Comparison of ENCODE assay signal across 1 cellular context in the genomic region with DNA sequence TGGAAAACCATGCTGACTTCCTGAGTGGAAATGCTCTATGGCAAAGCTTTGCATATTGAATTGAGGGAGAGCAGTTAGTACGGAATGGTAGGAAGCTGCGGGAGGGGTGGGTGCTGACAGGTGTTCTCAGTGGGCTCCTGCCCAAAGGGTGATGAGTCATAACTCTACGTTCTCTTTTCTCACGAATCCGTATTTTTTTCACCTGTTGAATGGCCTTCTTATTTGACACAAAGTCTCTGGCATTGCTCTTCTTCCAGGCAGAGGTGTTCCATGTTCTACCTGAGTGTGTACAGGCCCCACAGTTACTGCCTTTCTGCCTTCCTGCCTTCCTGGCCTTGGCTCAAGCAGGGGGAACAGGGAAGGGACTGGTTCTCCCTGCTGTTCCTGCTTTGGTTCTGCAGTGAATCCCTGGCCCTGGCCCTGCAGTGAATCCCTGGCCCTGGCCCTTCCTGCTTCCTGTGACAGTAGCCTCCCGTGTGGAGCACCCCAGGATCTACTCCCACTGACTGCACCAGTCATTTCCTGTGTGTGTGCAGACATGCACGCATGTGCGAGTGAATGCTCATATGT.
TF ChIP-seq lines count a peak whose summit lies in the region.

No MANE protein-coding gene starts in this region.

TF ChIP-seq in GM12878, 131 proteins besides CTCF, POLR2A, EP300 and RAD21 (continued from another document):
- TF ChIP-seq, protein P1, sequence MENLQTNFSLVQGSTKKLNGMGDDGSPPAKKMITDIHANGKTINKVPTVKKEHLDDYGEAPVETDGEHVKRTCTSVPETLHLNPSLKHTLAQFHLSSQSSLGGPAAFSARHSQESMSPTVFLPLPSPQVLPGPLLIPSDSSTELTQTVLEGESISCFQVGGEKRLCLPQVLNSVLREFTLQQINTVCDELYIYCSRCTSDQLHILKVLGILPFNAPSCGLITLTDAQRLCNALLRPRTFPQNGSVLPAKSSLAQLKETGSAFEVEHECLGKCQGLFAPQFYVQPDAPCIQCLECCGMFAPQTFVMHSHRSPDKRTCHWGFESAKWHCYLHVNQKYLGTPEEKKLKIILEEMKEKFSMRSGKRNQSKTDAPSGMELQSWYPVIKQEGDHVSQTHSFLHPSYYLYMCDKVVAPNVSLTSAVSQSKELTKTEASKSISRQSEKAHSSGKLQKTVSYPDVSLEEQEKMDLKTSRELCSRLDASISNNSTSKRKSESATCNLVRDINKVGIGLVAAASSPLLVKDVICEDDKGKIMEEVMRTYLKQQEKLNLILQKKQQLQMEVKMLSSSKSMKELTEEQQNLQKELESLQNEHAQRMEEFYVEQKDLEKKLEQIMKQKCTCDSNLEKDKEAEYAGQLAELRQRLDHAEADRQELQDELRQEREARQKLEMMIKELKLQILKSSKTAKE (IDR thresholded peaks at IDR 0.05; ENCODE audit: low read depth, poor library complexity, severe bottlenecking): no peak
- TF ChIP-seq SRF (IDR thresholded peaks at IDR 0.05; ENCODE audit: low read depth in 2 of 2, low read length in 2 of 2): no peak
- TF ChIP-seq ASH2L (IDR thresholded peaks at IDR 0.05; ENCODE audit: borderline replicate concordance, low read depth): no peak
- no peak for TF ChIP-seq POLR2AphosphoS5 (IDR thresholded peaks at IDR 0.05; ENCODE audit: low read length)
- TF ChIP-seq BACH1 (IDR thresholded peaks at IDR 0.05; ENCODE audit: borderline replicate concordance): no peak
- TF ChIP-seq NR2F1 (conservative IDR thresholded peaks at IDR 0.05): no peak
- no peak for TF ChIP-seq SIN3A (IDR thresholded peaks at IDR 0.05; ENCODE audit: low read depth, low read length)
- no peak for TF ChIP-seq ZNF207 (IDR thresholded peaks at IDR 0.05; ENCODE audit: borderline replicate concordance)
